17 cellular contexts compared by ENCODE assay signal in the genomic region with DNA sequence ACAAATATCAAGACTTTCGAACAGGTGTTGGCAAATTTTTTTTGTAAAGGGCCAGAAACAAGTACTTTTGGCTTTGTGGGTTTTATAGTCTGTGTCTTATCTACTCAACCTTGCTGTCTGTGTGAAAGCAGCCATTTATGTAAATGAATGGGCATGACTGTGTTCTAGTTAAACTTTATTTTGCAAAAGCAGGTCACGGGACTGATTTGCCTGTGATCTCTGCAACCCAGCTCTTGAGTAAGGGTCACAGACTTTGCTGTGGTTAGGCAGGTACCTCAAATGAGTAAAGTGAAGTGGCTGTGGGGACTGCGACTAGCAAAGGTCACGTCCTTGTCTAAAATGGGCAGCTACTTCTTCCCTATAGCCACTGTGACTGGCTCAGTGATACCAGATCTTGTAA.
DNase-seq lines count a peak whose midpoint lies in the region; ATAC-seq, FAIRE-seq and TF ChIP-seq lines count a peak whose summit lies in the region.
"Had no signal": no experiment of that assay in that cellular context is flagged by ENCODE, and none has a peak within 500 bp of the region (broad histone marks: within the 10 kb centered on the region; RNA-seq: fewer than 3 reads in every experiment).

No MANE protein-coding gene starts in this region.

- DNase-seq in HepG2 (ENCODE audit: low spot score) (peak; percentile 24), T-helper 1 cell (no peak), esophagus muscularis mucosa (ENCODE audit: extremely low spot score) (no peak)
- DNase-seq: activated CD4-positive, alpha-beta T cell treated with anti-CD3 and anti-CD28 coated beads for 48 hours; activated T-cell treated with anti-CD3 and anti-CD28 coated beads, Interleukin-2, amount 50 U/mL, for 72 hours; NCI-H524 treated with DMSO at 0.1 percent for 48 hours; retina; stimulated activated CD4-positive, alpha-beta T cell treated with anti-CD3 and anti-CD28 coated beads, Interleukin-2, amount 100 ng/mL, for 24 hours had no signal

- TF ChIP-seq RAD21 in HepG2 (CRISPR knock-in tag; IDR thresholded peaks at IDR 0.05): no peak

- peaks cover 0 to 3% of the 10 kb centered on the region in 2 experiments; a peak in 4 of 5 replicates for H3K36me3 ChIP-seq in HepG2 (replicated peaks in 1 of 2; ENCODE audit: control insufficient read depth in 1 of 2, insufficient read depth in 2 of 2, low read length in 2 of 2)
- H3K36me3 ChIP-seq in esophagus muscularis mucosa: peaks cover 2 to 14% (median 8%) of the 10 kb centered on the region in 4 donors
- H3K36me3 ChIP-seq: HAP-1 had no signal

- TF ChIP-seq EP300 in HepG2 (IDR thresholded peaks at IDR 0.05; ENCODE audit: low read depth in 2 of 2, low read length in 2 of 2) (peak in 1 of 2 experiments; percentile 26; a peak in 1 of 4 replicates), HepG2 (CRISPR knock-in tag; IDR thresholded peaks at IDR 0.05; ENCODE audit: borderline replicate concordance) (no peak), esophagus muscularis mucosa (IDR thresholded peaks at IDR 0.05) (no peak)

- CTCF ChIA-PET in HepG2 (lab: Yijun Ruan, JAX; ENCODE audit: low intra/inter-chr PET ratio, low total read pairs): no interaction called here

- no TSS peak for BruUV-seq in HepG2 (replicated peaks; lab: Mats Ljungman, UMichigan)

- H3K27me3 ChIP-seq in HepG2 (ENCODE audit: control insufficient read depth in 1 of 2, insufficient read depth in 2 of 2, low read length in 2 of 2): no peaks in the 10 kb centered on the region
- no peaks in the 10 kb centered on the region for H3K27me3 ChIP-seq in esophagus muscularis mucosa

- in situ Hi-C loops in HepG2 (cut with HindIII; ENCODE audit: extremely low pct_ligation_motif_present, low pct_unique_long_range_greater_than_20kb): no loop called here

- H3K9ac ChIP-seq in HepG2 (ENCODE audit: insufficient read depth, low read depth, low read length): no peak overlapping the region
- H3K9ac ChIP-seq: KMS-11 had no signal

- ATAC-seq in GM18873 (IDR thresholded peaks at IDR 0.05; ENCODE audit: low FRiP score, unreplicated experiment) (peak; percentile 60), HG02623 (IDR thresholded peaks at IDR 0.05; ENCODE audit: unreplicated experiment) (peak; percentile 57), HG03432 (IDR thresholded peaks at IDR 0.05; ENCODE audit: unreplicated experiment) (peak; percentile 83), HepG2 (peak; percentile 40), GM21381 (IDR thresholded peaks at IDR 0.05; ENCODE audit: unreplicated experiment) (no peak), GM21360 (IDR thresholded peaks at IDR 0.05; ENCODE audit: unreplicated experiment) (no peak)

- no peak overlapping the region for H3K27ac ChIP-seq in HepG2 (ENCODE audit: extremely low read length, insufficient read depth, low read length)
- no peak overlapping the region for H3K27ac ChIP-seq in esophagus muscularis mucosa (replicated peaks in 1 of 4)
- H3K27ac ChIP-seq: KMS-11 had no signal

- TF ChIP-seq POLR2A in HepG2 (IDR thresholded peaks at IDR 0.05; ENCODE audit: insufficient read depth in 1 of 2, low read depth in 2 of 2, low read length in 2 of 2) (no peak), esophagus muscularis mucosa (IDR thresholded peaks at IDR 0.05; ENCODE audit: low read depth) (no peak)

- no peaks in the 10 kb centered on the region for H4K20me1 ChIP-seq in HepG2 (ENCODE audit: insufficient read depth, low read length)

- no peak for TF ChIP-seq CTCF in HepG2 (CRISPR knock-in tag; IDR thresholded peaks at IDR 0.05)
- no peak for TF ChIP-seq CTCF in esophagus muscularis mucosa (IDR thresholded peaks at IDR 0.05)

- H3K9me3 ChIP-seq in HepG2 (ENCODE audit: low read length) (no peaks in the 10 kb centered on the region), esophagus muscularis mucosa (no peaks in the 10 kb centered on the region)
- H3K9me3 ChIP-seq: HAP-1 had no signal

- H3K4me1 ChIP-seq in HepG2 (ENCODE audit: insufficient read depth, low read length): peaks cover 16% of the 10 kb centered on the region
- H3K4me1 ChIP-seq in esophagus muscularis mucosa: peaks cover 0 to 15% (median 7%) of the 10 kb centered on the region in 4 donors
- H3K4me1 ChIP-seq: HAP-1 had no signal

- no peaks in the 10 kb centered on the region for H3K79me2 ChIP-seq in HepG2 (ENCODE audit: insufficient read depth, low read length)

- H2AFZ ChIP-seq in HepG2 (ENCODE audit: low read length): no peak overlapping the region

- POLR2A ChIA-PET in HepG2 (lab: Yijun Ruan, JAX): no interaction called here

- peak; percentile 23 for FAIRE-seq in HepG2 (lab: Jason Lieb, UNC)
- FAIRE-seq: endothelial cell of umbilical vein, keratinocyte had no signal

- WGBS in HepG2 (ENCODE audit: low lambda C conversion rate): 56% methylated on average over 4 of the region's 4 CpGs
- WGBS in esophagus muscularis mucosa: 61% methylated on average over 4 of the region's 4 CpGs

- intact Hi-C loops in HepG2 (cut with micrococcal nuclease; ENCODE audit: unreplicated experiment) (no loop called here), esophagus muscularis mucosa (cut with DNase I) (no loop called here)

- no peak overlapping the region for H3K4me3 ChIP-seq in HepG2 (replicated peaks in 1 of 3; ENCODE audit: insufficient read depth in 1 of 3, low read depth in 2 of 3, low read length in 3 of 3)
- H3K4me3 ChIP-seq in esophagus muscularis mucosa: no peak overlapping the region
- H3K4me3 ChIP-seq: HAP-1 had no signal

- no peak overlapping the region for H3K4me2 ChIP-seq in HepG2 (ENCODE audit: low read depth, low read length)
- H3K4me2 ChIP-seq: KMS-11 had no signal

TF ChIP-seq in HepG2, 621 proteins besides CTCF, POLR2A, EP300 and RAD21:
- TF ChIP-seq NFRKB (IDR thresholded peaks at IDR 0.05): no peak
- TF ChIP-seq TERF1 (CRISPR knock-in tag; IDR thresholded peaks at IDR 0.05): no peak
- peak; percentile 34; the same call in 1 of the 2 replicates for TF ChIP-seq ESRRA (CRISPR knock-in tag; IDR thresholded peaks at IDR 0.05; ENCODE audit: low read depth)

Comparison
In these comparisons a context has a peak if more than half of its experiments do, and no peak if none do; other contexts are left out.
1. ATAC-seq: peak in GM18873 (single experiment), HG02623 (single experiment), HG03432 (single experiment) and HepG2 (single experiment); none in GM21381 (single experiment) and GM21360 (single experiment).